ENCODE assay signal across 23 cellular contexts in genomic region chr18:36673452-36673851, GRCh38.
DNase-seq lines count a peak whose midpoint lies in the region; ATAC-seq and TF ChIP-seq lines count a peak whose summit lies in the region.
"Had no signal": no experiment of that assay in that cellular context is flagged by ENCODE, and none has a peak within 500 bp of the region (broad histone marks: within the 10 kb centered on the region; RNA-seq: fewer than 3 reads in every experiment).

No MANE protein-coding gene starts in this region.

- POLR2A ChIA-PET in MCF 10A (lab: Yijun Ruan, JAX) = interaction anchor here (2.2 kb wide), 1 partner anchor 14 kb away, joined by 8 read pairs; no protein-coding TSS in a partner anchor

- peak overlapping the region; percentile 76 for H3K4me3 ChIP-seq in ACC112 (ENCODE audit: low read depth, low read length)
- H3K4me3 ChIP-seq in MM.1S (ENCODE audit: low read length) = no peak overlapping the region
- H3K4me3 ChIP-seq: neural progenitor cell had no signal

- H3K9me2 ChIP-seq in MM.1S (replicated peaks; ENCODE audit: insufficient read depth, low read length) = no peaks in the 10 kb centered on the region

- no peak for DNase-seq in MM.1S
- no peak for DNase-seq in MCF 10A (ENCODE audit: unreplicated experiment)
- no peak for DNase-seq in mesothelial cell of epicardium (ENCODE audit: low spot score in 2 of 2, unreplicated experiment in 2 of 2)
- DNase-seq in putamen (ENCODE audit: low spot score) = no peak
- DNase-seq in NCI-H1436 treated with DMSO at 0.1 percent for 48 hours (lab: John Stamatoyannopoulos, UW) = no peak
- DNase-seq in cerebellar cortex (ENCODE audit: low spot score) = no peak
- DNase-seq: ACHN; activated CD4-positive, alpha-beta T cell treated with anti-CD3 and anti-CD28 coated beads for 1 hour; activated T-cell treated with anti-CD3 and anti-CD28 coated beads, Interleukin-2, amount 50 U/mL, for 72 hours; CD4-positive, CD25-positive, alpha-beta regulatory T cell; endodermal cell; GF-D8; head of caudate nucleus; left ventricle myocardium inferior; NCI-H1092 treated with DMSO at 0.1 percent for 48 hours; NCI-H2029 treated with DMSO at 0.1 percent for 48 hours; NCI-H446; NK-92 treated with Interleukin-12 subunit alpha and Interleukin-12 subunit beta, amount 100 ng/mL, for 24 hours; stimulated activated CD4-positive, alpha-beta T cell treated with anti-CD3 and anti-CD28 coated beads, Interleukin-12 subunit alpha, Interleukin-12 subunit beta, amount 100 ng/mL, for 4 hours had no signal

- H3K9ac ChIP-seq in MM.1S (ENCODE audit: low read length) = peak overlapping the region; percentile 12; the same call in 1 of the 2 replicates
- H3K9ac ChIP-seq: neural progenitor cell had no signal

- intact Hi-C loops in MCF 10A (cut with micrococcal nuclease) = no loop called here

- peaks cover 5% of the 10 kb centered on the region; the same call in 1 of the 2 replicates for H3F3A ChIP-seq in MM.1S (ENCODE audit: insufficient read depth, low read length)

- BruUV-seq in MCF 10A (replicated peaks; lab: Mats Ljungman, UMichigan) = no TSS peak

- H3K4me2 ChIP-seq in MM.1S (ENCODE audit: low read depth, low read length) = peak overlapping the region; percentile 69
- H3K4me2 ChIP-seq: neural progenitor cell had no signal

- H3K4me1 ChIP-seq in ACC112 (ENCODE audit: control insufficient read depth, insufficient read depth, low read length, unreplicated experiment) (peaks cover 15% of the 10 kb centered on the region), MM.1S (ENCODE audit: low read length) (peaks cover 37% of the 10 kb centered on the region)
- H3K4me1 ChIP-seq: neural progenitor cell had no signal

- no peaks in the 10 kb centered on the region for H3K9me3 Mint-ChIP-seq in MCF 10A (ENCODE audit: unreplicated experiment)
- H3K9me3 Mint-ChIP-seq in mesothelial cell of epicardium = peaks cover 15% of the 10 kb centered on the region
- H3K9me3 Mint-ChIP-seq: activated naive CD4-positive, alpha-beta T cell treated with anti-CD3 and anti-CD28 coated beads, Interleukin-2, amount 50 U/mL, for 72 hours; activated T-cell treated with anti-CD3 and anti-CD28 coated beads, Interleukin-2, amount 50 U/mL, for 72 hours had no signal

- no peak for TF ChIP-seq CTCF in MM.1S (IDR thresholded peaks at IDR 0.05; ENCODE audit: low read length)
- TF ChIP-seq CTCF in MCF 10A (IDR thresholded peaks at IDR 0.05; ENCODE audit: unreplicated experiment) = no peak
- TF ChIP-seq CTCF in mesothelial cell of epicardium (IDR thresholded peaks at IDR 0.05; ENCODE audit: unreplicated experiment) = no peak

- CTCF ChIA-PET in MCF 10A (lab: Yijun Ruan, JAX) = interaction anchor here (3.1 kb wide), 1 partner anchor 14 kb away, joined by 26 read pairs; no protein-coding TSS in a partner anchor

- H3K27ac ChIP-seq in ACC112 (ENCODE audit: low read depth, low read length) (peak overlapping the region; percentile 83), MM.1S (ENCODE audit: low read length) (peak overlapping the region; percentile 71; the same call in 1 of the 2 replicates)
- H3K27ac ChIP-seq: neural progenitor cell had no signal

- H3K27me3 ChIP-seq in ACC112 (ENCODE audit: insufficient read depth, low read length) (no peaks in the 10 kb centered on the region), MM.1S (replicated peaks; ENCODE audit: insufficient read depth, low read length) (no peaks in the 10 kb centered on the region)
- H3K27me3 ChIP-seq: neural progenitor cell had no signal

- no peak for ATAC-seq in GM21529 (IDR thresholded peaks at IDR 0.05; ENCODE audit: unreplicated experiment)
- ATAC-seq: activated naive CD4-positive, alpha-beta T cell treated with anti-CD3 and anti-CD28 coated beads, Interleukin-2, amount 50 U/mL, for 72 hours; activated T-cell treated with anti-CD3 and anti-CD28 coated beads, Interleukin-2, amount 50 U/mL, for 72 hours had no signal

- peaks cover 28% of the 10 kb centered on the region for H3K4me1 Mint-ChIP-seq in MCF 10A (ENCODE audit: insufficient read depth, unreplicated experiment)
- H3K4me1 Mint-ChIP-seq in mesothelial cell of epicardium = peaks cover 22% of the 10 kb centered on the region
- H3K4me1 Mint-ChIP-seq: endodermal cell, neural progenitor cell had no signal

- H2AFZ ChIP-seq in ACC112 (ENCODE audit: low read length, unreplicated experiment) (peak overlapping the region; percentile 79), MM.1S (ENCODE audit: low read length) (peak overlapping the region; percentile 51)
- H2AFZ ChIP-seq: neural progenitor cell had no signal

- H3K79me2 ChIP-seq in ACC112 (ENCODE audit: control insufficient read depth, insufficient read depth, low read length, unreplicated experiment) = no peaks in the 10 kb centered on the region
- no peaks in the 10 kb centered on the region for H3K79me2 ChIP-seq in MM.1S (ENCODE audit: low read length)

- H3K4me3 Mint-ChIP-seq in MCF 10A (ENCODE audit: unreplicated experiment) (peak overlapping the region; percentile 69), mesothelial cell of epicardium (no peak overlapping the region)
- H3K4me3 Mint-ChIP-seq: CD4-positive, CD25-positive, alpha-beta regulatory T cell; endodermal cell; neural progenitor cell had no signal

- H3K36me3 Mint-ChIP-seq in MCF 10A (ENCODE audit: insufficient read depth, unreplicated experiment) (no peaks in the 10 kb centered on the region), mesothelial cell of epicardium (peaks cover 5% of the 10 kb centered on the region)
- H3K36me3 Mint-ChIP-seq: activated naive CD4-positive, alpha-beta T cell treated with anti-CD3 and anti-CD28 coated beads, Interleukin-2, amount 50 U/mL, for 72 hours; CD4-positive, CD25-positive, alpha-beta regulatory T cell had no signal

- no peaks in the 10 kb centered on the region for H3K27me3 Mint-ChIP-seq in MCF 10A (ENCODE audit: insufficient read depth, unreplicated experiment)
- no peaks in the 10 kb centered on the region for H3K27me3 Mint-ChIP-seq in mesothelial cell of epicardium (ENCODE audit: low read depth)

- no peaks in the 10 kb centered on the region for H3K9me3 ChIP-seq in MM.1S (replicated peaks; ENCODE audit: insufficient read depth, low read length)

- H4K20me1 ChIP-seq in MM.1S (ENCODE audit: insufficient read depth, low read length) = no peaks in the 10 kb centered on the region

- 0 out of 2 replicates have a peak, but pooled peaks cover 3% of the 10 kb centered on the region for H3K36me3 ChIP-seq in ACC112 (ENCODE audit: insufficient read depth, low read length)
- no peaks in the 10 kb centered on the region for H3K36me3 ChIP-seq in MM.1S (replicated peaks; ENCODE audit: insufficient read depth, low read length)
- H3K36me3 ChIP-seq: left ventricle myocardium inferior had no signal

- H3K27ac Mint-ChIP-seq in MCF 10A (ENCODE audit: low read depth, unreplicated experiment) = peak overlapping the region; percentile 85
- H3K27ac Mint-ChIP-seq in mesothelial cell of epicardium = peak overlapping the region; percentile 60
- H3K27ac Mint-ChIP-seq: activated naive CD4-positive, alpha-beta T cell treated with anti-CD3 and anti-CD28 coated beads, Interleukin-2, amount 50 U/mL, for 72 hours; activated T-cell treated with anti-CD3 and anti-CD28 coated beads, Interleukin-2, amount 50 U/mL, for 72 hours; CD4-positive, CD25-positive, alpha-beta regulatory T cell; endodermal cell; neural progenitor cell had no signal
